Comparison of ENCODE assay signal across 16 cellular contexts in genomic region chr1:33943978-33944377, GRCh38.
A peak's percentile ranks its signal among the peaks of the same experiment; 100 is the strongest.
DNase-seq lines count a peak whose midpoint lies in the region; ATAC-seq and TF ChIP-seq lines count a peak whose summit lies in the region.
"Had no signal": no experiment of that assay in that cellular context is flagged by ENCODE, and none has a peak within 500 bp of the region (broad histone marks: within the 10 kb centered on the region; RNA-seq: fewer than 3 reads in every experiment).

No MANE protein-coding gene starts in this region.

- no peak overlapping the region for H3T11ph ChIP-seq in H9 (ENCODE audit: low read length)

- ATAC-seq in Right ventricle myocardium inferior: no peak
- ATAC-seq: stimulated activated effector memory CD8-positive, alpha-beta T cell treated with anti-CD3 and anti-CD28 coated beads, Interleukin-12 subunit alpha, Interleukin-12 subunit beta, amount 100 ng/mL, for 72 hours; upper lobe of right lung had no signal

- H3K4me1 Mint-ChIP-seq in H9 (no peaks in the 10 kb centered on the region), endodermal cell (no peaks in the 10 kb centered on the region)
- H3K4me1 Mint-ChIP-seq: neural crest cell; stimulated activated effector memory CD8-positive, alpha-beta T cell treated with anti-CD3 and anti-CD28 coated beads, Interleukin-12 subunit alpha, Interleukin-12 subunit beta, amount 100 ng/mL, for 72 hours had no signal

- no peak overlapping the region for H2AK5ac ChIP-seq in H9 (ENCODE audit: insufficient read length, low read length)

- no peaks in the 10 kb centered on the region for H3K27me3 ChIP-seq in H9 (ENCODE audit: insufficient read depth, low read length)
- H3K27me3 ChIP-seq in endodermal cell (ENCODE audit: control insufficient read depth, insufficient read depth, low read length, poor library complexity, severe bottlenecking): no peaks in the 10 kb centered on the region
- H3K27me3 ChIP-seq: upper lobe of right lung had no signal

- no peak overlapping the region for H3K27ac ChIP-seq in H9 (ENCODE audit: insufficient read length, low read depth, low read length)
- H3K27ac ChIP-seq in endodermal cell (ENCODE audit: low read depth, low read length): no peak overlapping the region
- H3K27ac ChIP-seq: KMS-11, upper lobe of right lung had no signal

- no peak overlapping the region for H2AFZ ChIP-seq in H9 (ENCODE audit: low read length)

- H4K20me1 ChIP-seq in H9 (ENCODE audit: control insufficient read depth, insufficient read depth, insufficient read length): no peaks in the 10 kb centered on the region

- no peaks in the 10 kb centered on the region for H3K27me3 Mint-ChIP-seq in H9 (ENCODE audit: low read depth)
- no peaks in the 10 kb centered on the region for H3K27me3 Mint-ChIP-seq in endodermal cell (ENCODE audit: insufficient read depth)

- H3K36me3 Mint-ChIP-seq in H9 (ENCODE audit: insufficient read depth in 1 of 3, low read depth in 3 of 3) (peaks cover 0 to 3% (median under 1%) of the 10 kb centered on the region in 3 experiments; a peak in 3 of 7 replicates), endodermal cell (ENCODE audit: low read depth) (no peaks in the 10 kb centered on the region)
- H3K36me3 Mint-ChIP-seq: stimulated activated effector memory CD8-positive, alpha-beta T cell treated with anti-CD3 and anti-CD28 coated beads, Interleukin-12 subunit alpha, Interleukin-12 subunit beta, amount 100 ng/mL, for 72 hours had no signal

- no peak overlapping the region for H3K23ac ChIP-seq in H9 (ENCODE audit: insufficient read length, low read depth, low read length)

- H3K4me1 ChIP-seq in H9 (ENCODE audit: insufficient read depth, low read length): no peaks in the 10 kb centered on the region
- H3K4me1 ChIP-seq in endodermal cell (ENCODE audit: control insufficient read depth, insufficient read depth, low read length): no peaks in the 10 kb centered on the region
- H3K4me1 ChIP-seq: upper lobe of right lung had no signal

- H2BK12ac ChIP-seq in H9 (ENCODE audit: insufficient read length, low read depth, low read length): no peak overlapping the region

- H3K36me3 ChIP-seq in endodermal cell (ENCODE audit: control insufficient read depth, insufficient read depth, low read length): no peaks in the 10 kb centered on the region
- H3K36me3 ChIP-seq: upper lobe of right lung had no signal

- no peak overlapping the region for H2BK15ac ChIP-seq in H9 (ENCODE audit: low read depth, low read length)

- no peak overlapping the region for H3K56ac ChIP-seq in H9 (ENCODE audit: insufficient read length, low read depth, low read length)

- no peak overlapping the region for H3K4me3 ChIP-seq in endodermal cell (ENCODE audit: low read length)
- H3K4me3 ChIP-seq: upper lobe of right lung had no signal

- peak; percentile 10 for DNase-seq in cardiac septum (ENCODE audit: low spot score)
- DNase-seq in Right ventricle myocardium inferior (ENCODE audit: missing footprints): no peak
- peak; percentile 56 for DNase-seq in amniotic stem cell (lab: John Stamatoyannopoulos, UW)
- DNase-seq in iris pigment epithelial cell (ENCODE audit: low read depth): peak; percentile 73
- no peak for DNase-seq in DMS79 treated with DMSO at 0.1 percent for 48 hours (lab: John Stamatoyannopoulos, UW)
- DNase-seq in COLO668 (lab: John Stamatoyannopoulos, UW; ENCODE audit: unreplicated experiment): no peak
- no peak for DNase-seq in H9
- DNase-seq in endodermal cell: no peak
- DNase-seq: activated naive CD4-positive, alpha-beta T cell; hippocampal formation; NCI-H1436; NCI-H446; upper lobe of right lung had no signal

- no peak overlapping the region for H2BK20ac ChIP-seq in H9 (ENCODE audit: low read depth, low read length, poor library complexity, severe bottlenecking)

- H3K23me2 ChIP-seq in H9 (ENCODE audit: insufficient read length, low read depth, low read length, poor library complexity, severe bottlenecking): no peaks in the 10 kb centered on the region

- H3K9me3 ChIP-seq in H9 (ENCODE audit: control insufficient read depth, low read depth, low read length) (no peaks in the 10 kb centered on the region), endodermal cell (ENCODE audit: control insufficient read depth, low read length) (no peaks in the 10 kb centered on the region)
- H3K9me3 ChIP-seq: upper lobe of right lung had no signal

- H3K79me2 ChIP-seq in H9 (ENCODE audit: insufficient read depth, low read length): no peaks in the 10 kb centered on the region

- no peak overlapping the region for H3K18ac ChIP-seq in H9 (ENCODE audit: insufficient read length, low read depth, low read length)

- no peaks in the 10 kb centered on the region for H3K79me1 ChIP-seq in H9 (ENCODE audit: insufficient read depth, low read depth, low read length, poor library complexity, severe bottlenecking)

- no peak for TF ChIP-seq CTCF in H9 (conservative IDR thresholded peaks at IDR 0.05)
- TF ChIP-seq CTCF in endodermal cell (conservative IDR thresholded peaks at IDR 0.05): no peak

- H3K4me3 Mint-ChIP-seq in H9 (no peak overlapping the region), endodermal cell (no peak overlapping the region)
- H3K4me3 Mint-ChIP-seq: neural crest cell; stimulated activated effector memory CD8-positive, alpha-beta T cell treated with anti-CD3 and anti-CD28 coated beads, Interleukin-12 subunit alpha, Interleukin-12 subunit beta, amount 100 ng/mL, for 72 hours had no signal

- no peak overlapping the region for H4K91ac ChIP-seq in H9 (ENCODE audit: insufficient read length, low read depth, low read length)

- H3K27ac Mint-ChIP-seq in H9 (no peak overlapping the region), endodermal cell (no peak overlapping the region)
- H3K27ac Mint-ChIP-seq: stimulated activated effector memory CD8-positive, alpha-beta T cell treated with anti-CD3 and anti-CD28 coated beads, Interleukin-12 subunit alpha, Interleukin-12 subunit beta, amount 100 ng/mL, for 72 hours had no signal

- no peak overlapping the region for H2BK120ac ChIP-seq in H9 (ENCODE audit: low read depth, low read length, poor library complexity, severe bottlenecking)

- whole genome bisulfite sequencing in H9 (ENCODE audit: extremely low coverage, insufficient read length, low lambda C conversion rate): no CpG with 5 or more reads among the region's 3 CpGs
- WGBS in endodermal cell (ENCODE audit: insufficient coverage in 1 of 2, insufficient read length in 1 of 2), 2 experiments: 93% methylated on average over 3 of the region's 3 CpGs; no CpG with 5 or more reads in 1 of the 2 experiments

- no peak overlapping the region for H3K4me2 ChIP-seq in H9 (ENCODE audit: insufficient read depth, insufficient read length, low read length)
- H3K4me2 ChIP-seq: KMS-11 had no signal

- H3K9me3 Mint-ChIP-seq in H9 (no peaks in the 10 kb centered on the region), endodermal cell (peaks cover 3% of the 10 kb centered on the region)

- no peak overlapping the region for H3K4ac ChIP-seq in H9 (ENCODE audit: low read depth, low read length)

- no peak overlapping the region for H3K14ac ChIP-seq in H9 (ENCODE audit: insufficient read depth, low read length)

- intact Hi-C loops in cardiac septum (cut with DNase I): no loop called here
- intact Hi-C loops in Right ventricle myocardium inferior (cut with DNase I): no loop called here

- H3K9ac ChIP-seq in H9 (ENCODE audit: extremely low read depth, insufficient read length, low read length) (no peak overlapping the region), endodermal cell (ENCODE audit: extremely low read depth, low read length, poor library complexity, severe bottlenecking) (no peak overlapping the region)
- H3K9ac ChIP-seq: KMS-11 had no signal

- H4K8ac ChIP-seq in H9 (replicated peaks; ENCODE audit: insufficient read length, low read depth, low read length): no peak overlapping the region

- H2BK5ac ChIP-seq in H9 (ENCODE audit: insufficient read length, low read length): no peak overlapping the region

- no peak overlapping the region for H4K5ac ChIP-seq in H9 (ENCODE audit: insufficient read length, low read depth, low read length)

Comparison
In these comparisons a context has a peak if more than half of its experiments do, and no peak if none do; other contexts are left out.
1. DNase-seq: peak in cardiac septum (single experiment), amniotic stem cell (single experiment) and iris pigment epithelial cell (single experiment); none in Right ventricle myocardium inferior (single experiment), DMS79 treated with DMSO at 0.1 percent for 48 hours (single experiment), COLO668 (single experiment), H9 (single experiment) and endodermal cell (single experiment).